In the genomic region with DNA sequence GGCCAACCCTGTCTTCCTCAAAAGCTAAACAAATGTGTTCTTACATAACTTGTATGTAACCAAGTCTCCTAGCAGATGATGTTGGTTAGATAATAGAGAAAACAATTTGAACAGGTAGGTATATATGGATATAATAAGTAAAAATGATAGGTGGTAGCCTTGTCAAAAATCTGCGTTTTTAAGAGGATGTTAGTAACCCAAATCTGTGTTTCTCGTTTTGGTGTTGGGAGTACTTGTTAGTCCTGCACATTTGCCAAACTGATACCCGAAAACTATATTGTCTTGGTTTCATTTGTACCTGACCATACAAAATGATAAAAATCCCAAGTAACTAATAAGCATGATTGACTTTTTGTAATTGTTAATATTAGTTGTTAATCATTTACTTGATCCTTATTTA, we compare ENCODE assay signal across 3 cellular contexts.
TF ChIP-seq lines count a peak whose summit lies in the region.

No MANE protein-coding gene starts in this region.

TF ChIP-seq in SK-N-SH, 30 proteins besides CTCF, POLR2A, EP300 and RAD21:
- TF ChIP-seq SMC3 (IDR thresholded peaks at IDR 0.05; ENCODE audit: low read depth, low read length) (no peak), POLR2AphosphoS5 (IDR thresholded peaks at IDR 0.05; ENCODE audit: low read depth, low read length) (0 out of 2 replicates have a peak, but pooled peaks have one; percentile 29)
TF ChIP-seq in SK-N-SH: peak in this region for 1.

TF ChIP-seq in SK-N-SH treated with all-trans-retinoic acid at 6 μM for 48 hours, 23 proteins besides CTCF, POLR2A, EP300 and RAD21:
- no peak for TF ChIP-seq PPARA (CRISPR knock-in tag; IDR thresholded peaks at IDR 0.05; ENCODE audit: borderline replicate concordance)
- no peak for TF ChIP-seq ARNTL (CRISPR knock-in tag; IDR thresholded peaks at IDR 0.05; ENCODE audit: borderline replicate concordance, low read depth)

TF ChIP-seq in K562, 482 proteins besides CTCF, POLR2A, EP300 and RAD21:
- no peak for TF ChIP-seq USF2 (CRISPR knock-in tag; IDR thresholded peaks at IDR 0.05)
- peak; percentile 32 for TF ChIP-seq POLR2B (IDR thresholded peaks at IDR 0.05; ENCODE audit: low read depth, partially characterized antibody)
